ENCODE assay signal across 20 cellular contexts in the genomic region with DNA sequence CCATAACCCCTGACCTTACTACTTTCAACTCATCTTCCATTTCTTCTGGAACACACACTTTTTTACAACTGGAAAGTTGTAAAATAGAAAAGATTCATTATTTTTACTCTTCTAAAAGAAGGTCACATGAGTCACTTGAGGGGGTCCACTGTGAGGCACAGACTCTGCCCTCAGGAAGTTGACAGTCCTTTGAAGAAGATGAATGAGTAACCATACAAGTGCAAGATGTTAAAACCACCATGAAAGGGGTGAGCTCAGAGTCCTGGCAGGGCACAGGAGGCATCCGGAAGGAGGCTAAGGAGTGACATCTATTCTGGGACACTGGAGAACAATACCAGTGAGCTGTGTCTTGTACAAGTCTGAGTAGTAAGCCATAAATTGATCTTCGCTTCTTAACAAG.
DNase-seq lines count a peak whose midpoint lies in the region; ATAC-seq and TF ChIP-seq lines count a peak whose summit lies in the region.
"Had no signal": no experiment of that assay in that cellular context is flagged by ENCODE, and none has a peak within 500 bp of the region (broad histone marks: within the 10 kb centered on the region; RNA-seq: fewer than 3 reads in every experiment).

No MANE protein-coding gene starts in this region.

- H3K79me1 ChIP-seq in mesenchymal stem cell (replicated peaks; ENCODE audit: low read length, poor library complexity, severe bottlenecking), result peaks cover 1% of the 10 kb centered on the region

- H3K4me1 ChIP-seq in HCT116 (ENCODE audit: control insufficient read depth in 1 of 2, insufficient read depth in 2 of 2, low read length in 2 of 2) (peaks cover 0 to 9% of the 10 kb centered on the region in 2 experiments; a peak in 1 of 4 replicates), RWPE2 (ENCODE audit: insufficient read depth, poor library complexity, severe bottlenecking) (peaks cover 27% of the 10 kb centered on the region), mesenchymal stem cell (ENCODE audit: control insufficient read depth, insufficient read depth, low read depth, low read length) (no peaks in the 10 kb centered on the region)

- peak overlapping the region; percentile 75 to 97 for H2BK12ac ChIP-seq in mesenchymal stem cell (ENCODE audit: low read length in 2 of 2)

- peak overlapping the region in 1 of 2 experiments; percentile 78 for H3K4ac ChIP-seq in mesenchymal stem cell (ENCODE audit: low read depth in 1 of 2, low read length in 2 of 2)

- peak overlapping the region in 1 of 2 experiments; percentile 23 for H3K14ac ChIP-seq in mesenchymal stem cell (ENCODE audit: low read length in 2 of 2)

- no peaks in the 10 kb centered on the region for H3K36me3 ChIP-seq in HCT116 (ENCODE audit: control insufficient read depth in 1 of 2, insufficient read depth in 2 of 2, low read length in 2 of 2)
- H3K36me3 ChIP-seq in RWPE2 (ENCODE audit: low read depth), result peaks cover 39% of the 10 kb centered on the region
- no peaks in the 10 kb centered on the region for H3K36me3 ChIP-seq in mesenchymal stem cell (ENCODE audit: control insufficient read depth in 1 of 2, insufficient read depth in 2 of 2, low read depth in 1 of 2, low read length in 2 of 2)
- H3K36me3 ChIP-seq: BE2C, HAP-1, SJCRH30 had no signal

- H2AK5ac ChIP-seq in mesenchymal stem cell (ENCODE audit: low read length, severe bottlenecking), result peak overlapping the region; percentile 76

- peak overlapping the region; percentile 75 to 85 for H3K18ac ChIP-seq in mesenchymal stem cell (ENCODE audit: low read depth in 1 of 2, low read length in 2 of 2)

- H4K91ac ChIP-seq in mesenchymal stem cell (ENCODE audit: low read length), result peak overlapping the region; percentile 69

- H3K23ac ChIP-seq in mesenchymal stem cell (ENCODE audit: low read length in 2 of 2), result no peak overlapping the region

- H3K4me2 ChIP-seq in HCT116 (ENCODE audit: low read length), result peak overlapping the region; percentile 3; the same call in 1 of the 2 replicates
- no peak overlapping the region for H3K4me2 ChIP-seq in mesenchymal stem cell (ENCODE audit: low read length, poor library complexity, severe bottlenecking)
- H3K4me2 ChIP-seq: A549 had no signal

- no peak overlapping the region for H2BK15ac ChIP-seq in mesenchymal stem cell (ENCODE audit: low read depth, poor library complexity, severe bottlenecking)

- H3K9me3 ChIP-seq in HCT116 (ENCODE audit: control insufficient read depth in 1 of 2, insufficient read depth in 1 of 2, low read depth in 1 of 2, low read length in 2 of 2), result no peaks in the 10 kb centered on the region
- H3K9me3 ChIP-seq in RWPE2 (ENCODE audit: severe bottlenecking), result no peaks in the 10 kb centered on the region
- H3K9me3 ChIP-seq in mesenchymal stem cell (ENCODE audit: control insufficient read depth, low read length), result no peaks in the 10 kb centered on the region
- H3K9me3 ChIP-seq: A549, HAP-1, SJCRH30 had no signal

- no peak for TF ChIP-seq POLR2A in HCT116 (IDR thresholded peaks at IDR 0.05; ENCODE audit: borderline replicate concordance, extremely low read depth, insufficient read depth, insufficient read length)

- no peak for TF ChIP-seq RAD21 in HCT116 (IDR thresholded peaks at IDR 0.05; ENCODE audit: low read depth)

- no peaks in the 10 kb centered on the region for H3K79me2 ChIP-seq in HCT116 (ENCODE audit: insufficient read depth, low read length)

- WGBS in mesenchymal stem cell, result 61% methylated on average over 2 of the region's 2 CpGs

- DNase-seq in Daoy (ENCODE audit: low read depth), result peak; percentile 15
- DNase-seq in HCT116 (ENCODE audit: low read depth, low spot score), result no peak
- DNase-seq in RWPE2 (ENCODE audit: low spot score), result no peak
- no peak for DNase-seq in mesenchymal stem cell
- no peak for DNase-seq in HK-2 (ENCODE audit: unreplicated experiment)
- no peak for DNase-seq in GOT3 (lab: John Stamatoyannopoulos, UW)
- no peak for DNase-seq in AG08396 (ENCODE audit: low spot score)
- DNase-seq: BE2C, DMS79, GM23248, MM.1S, NCI-H1092, NCI-H1436, NCI-H1930, NCI-H510A, SJCRH30 had no signal

- H3K27me3 ChIP-seq in HCT116 (ENCODE audit: insufficient read depth, low read length), result no peaks in the 10 kb centered on the region
- no peaks in the 10 kb centered on the region for H3K27me3 ChIP-seq in RWPE2 (ENCODE audit: insufficient read depth, poor library complexity, severe bottlenecking)
- H3K27me3 ChIP-seq in mesenchymal stem cell (ENCODE audit: control insufficient read depth in 1 of 2, insufficient read depth in 1 of 2, low read length in 2 of 2), result no peaks in the 10 kb centered on the region
- H3K27me3 ChIP-seq: BE2C, SJCRH30 had no signal

- no peak overlapping the region for H3K9ac ChIP-seq in HCT116 (ENCODE audit: low read length)
- H3K9ac ChIP-seq in mesenchymal stem cell (ENCODE audit: low read length), result no peak overlapping the region
- H3K9ac ChIP-seq: GM23248 had no signal

- TF ChIP-seq CTCF in HCT116 (IDR thresholded peaks at IDR 0.05 in 2 of 3, conservative IDR thresholded peaks at IDR 0.05 in 1 of 3; ENCODE audit: borderline replicate concordance in 1 of 3, insufficient read depth in 1 of 3, low read depth in 2 of 3, low read length in 2 of 3) (no peak), RWPE2 (IDR thresholded peaks at IDR 0.05; ENCODE audit: poor library complexity, severe bottlenecking) (no peak)

- H3K4me3 ChIP-seq in HCT116 (replicated peaks in 1 of 2; ENCODE audit: low read depth in 1 of 2, low read length in 2 of 2) (no peak overlapping the region), RWPE2 (ENCODE audit: severe bottlenecking) (no peak overlapping the region), mesenchymal stem cell (ENCODE audit: insufficient read depth in 1 of 2, low read depth in 1 of 2, low read length in 2 of 2) (no peak overlapping the region)
- H3K4me3 ChIP-seq: A549, GM23248, HAP-1, K562, SJCRH30 had no signal

- CTCF ChIA-PET in HCT116 (lab: Charles Lee), result no interaction called here

- peak; percentile 67 for ATAC-seq in HCT116
- no peak for ATAC-seq in RWPE2 (ENCODE audit: low read depth)
- ATAC-seq: A549, K562, Panc1 had no signal

- H3K9me2 ChIP-seq in HCT116 (ENCODE audit: insufficient read depth), result no peaks in the 10 kb centered on the region

- no peak overlapping the region for H3K27ac ChIP-seq in HCT116 (ENCODE audit: low read depth, low read length)
- H3K27ac ChIP-seq in RWPE2 (ENCODE audit: poor library complexity, severe bottlenecking), result peak overlapping the region; percentile 100
- no peak overlapping the region for H3K27ac ChIP-seq in mesenchymal stem cell (ENCODE audit: low read length, poor library complexity, severe bottlenecking)
- H3K27ac ChIP-seq: GM23248, SJCRH30 had no signal

- peak overlapping the region; percentile 78 for H2BK120ac ChIP-seq in mesenchymal stem cell (ENCODE audit: low read depth, low read length)

- no peak overlapping the region for H2AFZ ChIP-seq in HCT116 (ENCODE audit: low read depth, low read length, poor library complexity, severe bottlenecking)
- H2AFZ ChIP-seq in mesenchymal stem cell (ENCODE audit: low read depth, low read length), result no peak overlapping the region
- H2AFZ ChIP-seq: GM23248 had no signal

- H4K8ac ChIP-seq in mesenchymal stem cell (ENCODE audit: low read length), result peak overlapping the region; percentile 19

- intact Hi-C loops in HCT116 (cut with micrococcal nuclease), result no loop called here

- RAD21 ChIA-PET in HCT116 (lab: Charles Lee; ENCODE audit: low non-redundant PET in 1 of 2, low total read pairs in 2 of 2, uncharacterized antibody in 2 of 2, unreplicated experiment in 2 of 2), result interaction anchor here in 1 of 2 experiments (0.5 kb wide), 1 partner anchor 155 kb away, joined by 3 read pairs; no protein-coding TSS in a partner anchor

- BruUV-seq in HCT116 (replicated peaks; lab: Mats Ljungman, UMichigan), result no TSS peak

- H4K20me1 ChIP-seq in HCT116 (ENCODE audit: insufficient read depth), result no peaks in the 10 kb centered on the region

- POLR2A ChIA-PET in HCT116 (lab: Charles Lee), result no interaction called here

- H2BK5ac ChIP-seq in mesenchymal stem cell (ENCODE audit: low read depth, low read length, poor library complexity, severe bottlenecking), result no peak overlapping the region

TF ChIP-seq in HCT116, 20 proteins besides CTCF, POLR2A, EP300 and RAD21:
- TF ChIP-seq SP1 (IDR thresholded peaks at IDR 0.05; ENCODE audit: low read depth) (no peak), EZH2phosphoT487 (IDR thresholded peaks at IDR 0.05; ENCODE audit: borderline replicate concordance) (no peak), FOSL1 (IDR thresholded peaks at IDR 0.05; ENCODE audit: low read depth) (no peak), TCF7L2 (IDR thresholded peaks at IDR 0.05; ENCODE audit: borderline replicate concordance, extremely low read depth, insufficient read depth, insufficient read length) (no peak), CBX3 (IDR thresholded peaks at IDR 0.05; ENCODE audit: low read depth) (no peak), EGR1 (IDR thresholded peaks at IDR 0.05; ENCODE audit: low read depth) (no peak), YY1 (IDR thresholded peaks at IDR 0.05; ENCODE audit: extremely low read depth, insufficient replicate concordance, low read depth, low read length) (no peak), SRF (IDR thresholded peaks at IDR 0.05; ENCODE audit: low read depth) (no peak), CEBPB (IDR thresholded peaks at IDR 0.05; ENCODE audit: low read depth) (no peak)
- TF ChIP-seq, protein P1, sequence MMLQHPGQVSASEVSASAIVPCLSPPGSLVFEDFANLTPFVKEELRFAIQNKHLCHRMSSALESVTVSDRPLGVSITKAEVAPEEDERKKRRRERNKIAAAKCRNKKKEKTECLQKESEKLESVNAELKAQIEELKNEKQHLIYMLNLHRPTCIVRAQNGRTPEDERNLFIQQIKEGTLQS (IDR thresholded peaks at IDR 0.05), result no peak
TF ChIP-seq in HCT116: peak in this region for 0.
